Comparison of ENCODE assay signal across 9 cellular contexts in the genomic region with DNA sequence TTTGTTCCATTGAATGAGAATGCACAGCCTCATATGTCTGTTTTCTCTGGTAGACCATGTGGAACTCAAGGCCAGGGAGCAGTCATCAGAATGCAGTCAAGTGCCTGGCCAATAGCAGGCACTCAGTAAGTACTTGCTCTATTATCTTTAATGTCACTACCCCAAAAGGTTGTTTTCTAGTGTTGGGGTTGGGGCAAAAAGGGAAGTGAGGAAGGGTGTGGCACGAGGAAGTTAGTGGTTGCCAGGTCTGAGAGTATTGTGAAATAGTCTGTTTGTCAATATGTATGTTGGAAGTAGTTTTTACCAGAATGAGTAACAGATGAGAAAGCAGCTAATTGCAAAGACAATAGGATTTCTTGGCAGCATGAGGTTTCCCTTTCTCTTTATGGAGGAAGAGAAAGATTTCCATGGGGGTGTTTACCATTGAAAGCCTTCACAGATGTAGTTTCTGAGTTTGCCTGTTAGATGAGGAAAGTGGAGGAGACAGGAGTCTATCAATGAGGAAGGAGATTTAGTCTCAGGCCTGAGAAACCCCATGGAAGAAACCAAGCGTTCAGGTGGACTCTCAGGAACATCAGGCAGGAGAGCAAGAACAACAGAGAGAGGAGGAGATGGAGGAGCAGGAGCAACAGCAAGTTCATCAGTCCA. TPM values are rescaled to one million over a fixed set of nuclear protein-coding genes. Genes with fewer than 3 reads are reported as not detected.
DNase-seq lines count a peak whose midpoint lies in the region; ATAC-seq and TF ChIP-seq lines count a peak whose summit lies in the region.
"Had no signal": no experiment of that assay in that cellular context is flagged by ENCODE, and none has a peak within 500 bp of the region (broad histone marks: within the 10 kb centered on the region; RNA-seq: fewer than 3 reads in every experiment).

No MANE protein-coding gene starts in this region.

- peaks cover 11% of the 10 kb centered on the region for H3F3A ChIP-seq in GM23248 (ENCODE audit: insufficient read depth)

- intact Hi-C loops in sciatic nerve (cut with DNase I): loop anchor here (5.0 kb wide), 1 partner anchor 209 kb away; no protein-coding TSS in a partner anchor

- no peaks in the 10 kb centered on the region for H3K9me2 ChIP-seq in GM23248 (ENCODE audit: insufficient read depth)

- peak; percentile 70 for DNase-seq in GM23248
- peak; percentile 54 for DNase-seq in NAMALWA (ENCODE audit: low spot score)
- no peak for DNase-seq in caudate nucleus (lab: John Stamatoyannopoulos, UW)
- no peak for DNase-seq in sciatic nerve (ENCODE audit: low spot score)
- DNase-seq in NCI-H748 (lab: John Stamatoyannopoulos, UW; ENCODE audit: unreplicated experiment): no peak
- DNase-seq in brain microvascular endothelial cell: no peak
- DNase-seq in GM13976 (ENCODE audit: low spot score): no peak

- no peaks in the 10 kb centered on the region for H3K27me3 ChIP-seq in GM23248 (replicated peaks; ENCODE audit: insufficient read depth)
- H3K27me3 ChIP-seq in brain microvascular endothelial cell (replicated peaks): no peaks in the 10 kb centered on the region

- no peaks in the 10 kb centered on the region for H3K79me2 ChIP-seq in GM23248 (ENCODE audit: insufficient read depth)

- peak overlapping the region; percentile 51 for H3K4me2 ChIP-seq in GM23248 (ENCODE audit: unreplicated experiment)

- H3K36me3 ChIP-seq in GM23248 (ENCODE audit: low read depth): no peaks in the 10 kb centered on the region
- no peaks in the 10 kb centered on the region for H3K36me3 ChIP-seq in brain microvascular endothelial cell (replicated peaks)

- no peak overlapping the region for H3K27ac ChIP-seq in GM23248
- H3K27ac ChIP-seq in caudate nucleus (ENCODE audit: low read depth, low read length): peak overlapping the region; percentile 71
- H3K27ac ChIP-seq in brain microvascular endothelial cell: no peak overlapping the region

- H3K4me3 ChIP-seq in GM23248 (no peak overlapping the region), brain microvascular endothelial cell (ENCODE audit: low read depth, low read length) (no peak overlapping the region)

- 50% methylated on average over 2 of the region's 2 CpGs for WGBS in GM23248 (ENCODE audit: low coverage in 1 of 2, low lambda C conversion rate in 2 of 2, missing lambda C conversion rate in 2 of 2), 2 experiments

- peaks cover 14% of the 10 kb centered on the region for H3K4me1 ChIP-seq in GM23248 (ENCODE audit: insufficient read depth)

- no peaks in the 10 kb centered on the region for H3K9me3 ChIP-seq in GM23248 (ENCODE audit: low read depth)

- 0 out of 2 replicates have a peak overlapping the region, but pooled peaks have one; percentile 19 for H2AFZ ChIP-seq in GM23248

- ATAC-seq in GM18498 (IDR thresholded peaks at IDR 0.05; ENCODE audit: unreplicated experiment) (peak; percentile 75), sciatic nerve (peak; percentile 49)

- in situ Hi-C loops in GM23248 (cut with MboI): loop anchor here (5.0 to 25.0 kb wide), 2 partner anchors 209 to 754 kb away; no protein-coding TSS in a partner anchor
- in situ Hi-C loops in brain microvascular endothelial cell (cut with HindIII; ENCODE audit: low pct_ligation_motif_present, low sequenced_read_pairs): no loop called here
- in situ Hi-C loops in GM13976 (cut with MboI; ENCODE audit: low sequenced_read_pairs, unreplicated experiment): loop anchor here (5.0 to 25.0 kb wide), 2 partner anchors 154 to 754 kb away; no protein-coding TSS in a partner anchor

- TF ChIP-seq CTCF in brain microvascular endothelial cell (IDR thresholded peaks at IDR 0.05; ENCODE audit: low read depth, low read length, missing control alignments) (no peak), GM13976 (IDR thresholded peaks at IDR 0.05; ENCODE audit: borderline replicate concordance, control extremely low read depth, extremely low read depth, insufficient read depth, missing control alignments) (no peak)

- no peak overlapping the region for H3K9ac ChIP-seq in GM23248

- no peaks in the 10 kb centered on the region for H4K20me1 ChIP-seq in GM23248 (ENCODE audit: insufficient read depth)

RNA-seq across cellular contexts. Expression of a gene that starts 59.6 kb away (rescaled TPM):
- not detected in 2 replicates for total RNA-seq in GM23248 (2014; rRNA removed; shearing (Covaris generic))
- polyA plus RNA-seq in GM23248 (2016; fragmentation: Nextera tagmentation; extraction: Ambion mirVana): not detected in 2 replicates
- total RNA-seq in sciatic nerve: not detected
- total RNA-seq: lower leg skin had no signal

Comparison
In these comparisons a context has a peak if more than half of its experiments do, and no peak if none do; other contexts are left out.
1. DNase-seq: peak in GM23248 (single experiment) and NAMALWA (single experiment); none in caudate nucleus (0 of 61), sciatic nerve (single experiment), NCI-H748 (single experiment), brain microvascular endothelial cell (single experiment) and GM13976 (single experiment).